Comparison of ENCODE assay signal across 9 cellular contexts in genomic region chr16:49556252-49557069, GRCh38.
DNase-seq lines count a peak whose midpoint lies in the region; FAIRE-seq and TF ChIP-seq lines count a peak whose summit lies in the region.
"Had no signal": no experiment of that assay in that cellular context is flagged by ENCODE, and none has a peak within 500 bp of the region (broad histone marks: within the 10 kb centered on the region; RNA-seq: fewer than 3 reads in every experiment).

No MANE protein-coding gene starts in this region.

- WGBS in ovary, 3 donors: 62 to 70% (median 67%) methylated on average over 9 of the region's 9 CpGs
- WGBS in suprapubic skin: 65% methylated on average over 9 of the region's 9 CpGs

- intact Hi-C loops in ovary (cut with DNase I): loop anchor here in 1 of 4 donors (5.0 kb wide), 1 partner anchor 64 kb away; no protein-coding TSS in a partner anchor
- intact Hi-C loops in vagina (cut with DNase I): no loop called here

- H3K27me3 Mint-ChIP-seq in T-helper 2 cell treated with Interferon-gamma antibody and Interleukin-4, amounts not matched to agents 5 μg/mL and 100 μg/mL, for 36 hours (ENCODE audit: low read depth): no peaks in the 10 kb centered on the region
- H3K27me3 Mint-ChIP-seq: naive B cell had no signal

- H3K4me3 ChIP-seq in ovary (no peak overlapping the region), suprapubic skin (no peak overlapping the region), vagina (no peak overlapping the region)

- DNase-seq in NCI-H2227 treated with DMSO at 0.1 percent for 48 hours (lab: John Stamatoyannopoulos, UW) (peak; percentile 69), dermis blood vessel endothelial cell (peak; percentile 56), ovary (no peak), GM19239 (ENCODE audit: insufficient read length, low spot score) (no peak), suprapubic skin (ENCODE audit: low spot score in 2 of 2) (no peak), vagina (ENCODE audit: extremely low spot score in 2 of 2) (no peak)
- DNase-seq in T-helper 2 cell treated with Interferon-gamma antibody and Interleukin-4, amounts not matched to agents 5 μg/mL and 100 μg/mL, for 36 hours (ENCODE audit: low spot score): no peak
- DNase-seq: naive B cell had no signal

- no peaks in the 10 kb centered on the region for H3K36me3 Mint-ChIP-seq in T-helper 2 cell treated with Interferon-gamma antibody and Interleukin-4, amounts not matched to agents 5 μg/mL and 100 μg/mL, for 36 hours (ENCODE audit: low read depth)
- H3K36me3 Mint-ChIP-seq: naive B cell had no signal

- no peak for TF ChIP-seq EP300 in ovary (IDR thresholded peaks at IDR 0.05)
- TF ChIP-seq EP300 in suprapubic skin (IDR thresholded peaks at IDR 0.05): no peak

- no peak overlapping the region for H3K4me3 Mint-ChIP-seq in T-helper 2 cell treated with Interferon-gamma antibody and Interleukin-4, amounts not matched to agents 5 μg/mL and 100 μg/mL, for 36 hours
- H3K4me3 Mint-ChIP-seq: naive B cell had no signal

- H3K27ac Mint-ChIP-seq in T-helper 2 cell treated with Interferon-gamma antibody and Interleukin-4, amounts not matched to agents 5 μg/mL and 100 μg/mL, for 36 hours: no peak overlapping the region
- H3K27ac Mint-ChIP-seq: naive B cell had no signal

- H3K27me3 ChIP-seq in ovary (no peaks in the 10 kb centered on the region), suprapubic skin (no peaks in the 10 kb centered on the region), vagina (no peaks in the 10 kb centered on the region)

- H3K36me3 ChIP-seq in ovary (no peaks in the 10 kb centered on the region), suprapubic skin (no peaks in the 10 kb centered on the region), vagina (no peaks in the 10 kb centered on the region)

- H3K4me1 Mint-ChIP-seq in T-helper 2 cell treated with Interferon-gamma antibody and Interleukin-4, amounts not matched to agents 5 μg/mL and 100 μg/mL, for 36 hours (ENCODE audit: low read depth): no peaks in the 10 kb centered on the region
- H3K4me1 Mint-ChIP-seq: naive B cell had no signal

- no peaks in the 10 kb centered on the region for H3K9me3 Mint-ChIP-seq in T-helper 2 cell treated with Interferon-gamma antibody and Interleukin-4, amounts not matched to agents 5 μg/mL and 100 μg/mL, for 36 hours
- H3K9me3 Mint-ChIP-seq: naive B cell had no signal

- H3K27ac ChIP-seq in ovary (no peak overlapping the region), suprapubic skin (no peak overlapping the region), vagina (no peak overlapping the region)

- peak; percentile 43; the same call in 2 of the 3 replicates for TF ChIP-seq CTCF in GM12872 (IDR thresholded peaks at IDR 0.05; ENCODE audit: insufficient read depth, low read depth, low read length)
- TF ChIP-seq CTCF in ovary (IDR thresholded peaks at IDR 0.05): peak in 2 of 3 donors; percentile 26 to 53
- TF ChIP-seq CTCF in suprapubic skin (IDR thresholded peaks at IDR 0.05): peak in 1 of 2 donors; percentile 26
- TF ChIP-seq CTCF in vagina (IDR thresholded peaks at IDR 0.05): peak in 1 of 3 experiments; percentile 14

- H3K9me3 ChIP-seq in ovary: no peaks in the 10 kb centered on the region
- H3K9me3 ChIP-seq in suprapubic skin: no peaks in the 10 kb centered on the region
- no peaks in the 10 kb centered on the region for H3K9me3 ChIP-seq in vagina

- no peak for FAIRE-seq in GM19239 (lab: Jason Lieb, UNC)

- no peak for TF ChIP-seq POLR2A in ovary (IDR thresholded peaks at IDR 0.05)
- no peak for TF ChIP-seq POLR2A in suprapubic skin (IDR thresholded peaks at IDR 0.05)
- TF ChIP-seq POLR2A in vagina (IDR thresholded peaks at IDR 0.05): no peak

- H3K4me1 ChIP-seq in ovary (ENCODE audit: insufficient read depth) (no peaks in the 10 kb centered on the region), suprapubic skin (no peaks in the 10 kb centered on the region), vagina (no peaks in the 10 kb centered on the region)

Comparison
In these comparisons a context has a peak if more than half of its experiments do, and no peak if none do; other contexts are left out.
1. DNase-seq: peak in NCI-H2227 treated with DMSO at 0.1 percent for 48 hours (single experiment) and dermis blood vessel endothelial cell (single experiment); none in ovary (0 of 5), GM19239 (single experiment), T-helper 2 cell treated with Interferon-gamma antibody and Interleukin-4, amounts not matched to agents 5 μg/mL and 100 μg/mL, for 36 hours (single experiment), suprapubic skin (0 of 2) and vagina (0 of 2).